Comparison of ENCODE assay signal across 14 cellular contexts in genomic region chr2:239152239-239152915, GRCh38.
DNase-seq lines count a peak whose midpoint lies in the region; ATAC-seq, FAIRE-seq and TF ChIP-seq lines count a peak whose summit lies in the region.
"Had no signal": no experiment of that assay in that cellular context is flagged by ENCODE, and none has a peak within 500 bp of the region (broad histone marks: within the 10 kb centered on the region; RNA-seq: fewer than 3 reads in every experiment).

No MANE protein-coding gene starts in this region.

- TF ChIP-seq EP300 in H1 (IDR thresholded peaks at IDR 0.05; ENCODE audit: borderline replicate concordance in 1 of 2, low read depth in 2 of 2, low read length in 2 of 2) (no peak), suprapubic skin (IDR thresholded peaks at IDR 0.05) (no peak)

- TF ChIP-seq RAD21 in H1 (IDR thresholded peaks at IDR 0.05 in 1 of 2, conservative IDR thresholded peaks at IDR 0.05 in 1 of 2; ENCODE audit: low read depth in 2 of 2, low read length in 2 of 2), result no peak

- H3K18ac ChIP-seq in H1 (ENCODE audit: extremely low read depth, low read length) (no peak overlapping the region), mesenchymal stem cell (ENCODE audit: low read depth in 1 of 2, low read length in 2 of 2) (no peak overlapping the region)

- CTCF ChIA-PET in H1 (lab: Charles Lee; ENCODE audit: partially characterized antibody), result interaction anchor here (4.2 kb wide), 1 partner anchor 9 kb away, joined by 28 read pairs; no protein-coding TSS in a partner anchor

- H3K9ac ChIP-seq in H1 (replicated peaks in 1 of 4; ENCODE audit: extremely low read depth in 1 of 4, low read depth in 3 of 4, low read length in 3 of 4) (no peak overlapping the region), mesenchymal stem cell (ENCODE audit: low read length) (peak overlapping the region; percentile 74)
- H3K9ac ChIP-seq: parathyroid adenoma had no signal

- H3K4me2 ChIP-seq in H1 (ENCODE audit: insufficient read depth in 1 of 2, low read depth in 2 of 2, low read length in 2 of 2) (no peak overlapping the region), mesenchymal stem cell (ENCODE audit: low read length, poor library complexity, severe bottlenecking) (no peak overlapping the region)

- no peaks in the 10 kb centered on the region for H3K79me2 ChIP-seq in H1 (ENCODE audit: control insufficient read depth in 1 of 2, insufficient read depth in 2 of 2, low read length in 2 of 2)
- H3K79me2 ChIP-seq: parathyroid adenoma had no signal

- peaks cover 3 to 4% of the 10 kb centered on the region in 2 donors for H3K9me3 Mint-ChIP-seq in natural killer cell

- no peaks in the 10 kb centered on the region for H3K4me1 ChIP-seq in H1 (replicated peaks in 1 of 4; ENCODE audit: control insufficient read depth in 3 of 4, insufficient read depth in 4 of 4, low read length in 3 of 4)
- H3K4me1 ChIP-seq in mesenchymal stem cell (ENCODE audit: control insufficient read depth, insufficient read depth, low read depth, low read length), result peaks cover 2% of the 10 kb centered on the region
- peaks cover 4% of the 10 kb centered on the region for H3K4me1 ChIP-seq in suprapubic skin
- H3K4me1 ChIP-seq: parathyroid adenoma, SJCRH30 had no signal

- no peak for FAIRE-seq in H1 (lab: Jason Lieb, UNC)

- no peaks in the 10 kb centered on the region for H3K9me3 ChIP-seq in T-helper 17 cell (ENCODE audit: control insufficient read depth, low read length, poor library complexity, severe bottlenecking)
- H3K9me3 ChIP-seq in H1 (ENCODE audit: insufficient read depth in 2 of 2, low read depth in 1 of 2, low read length in 1 of 2), result no peaks in the 10 kb centered on the region
- no peaks in the 10 kb centered on the region for H3K9me3 ChIP-seq in mesenchymal stem cell (ENCODE audit: control insufficient read depth, low read length)
- H3K9me3 ChIP-seq in suprapubic skin, result no peaks in the 10 kb centered on the region
- H3K9me3 ChIP-seq: SJCRH30 had no signal

- H3K27ac ChIP-seq in H1 (ENCODE audit: low read depth, low read length), result no peak overlapping the region
- no peak overlapping the region for H3K27ac ChIP-seq in mesenchymal stem cell (ENCODE audit: low read length, poor library complexity, severe bottlenecking)
- peak overlapping the region; percentile 77 for H3K27ac ChIP-seq in suprapubic skin
- H3K27ac ChIP-seq: parathyroid adenoma, SJCRH30 had no signal

- intact Hi-C loops in natural killer cell (cut with micrococcal nuclease), result loop anchor here (5.0 kb wide), 1 partner anchor 115 kb away; no protein-coding TSS in a partner anchor

- H4K91ac ChIP-seq in H1 (replicated peaks; ENCODE audit: insufficient read length, low read length), result no peak overlapping the region
- H4K91ac ChIP-seq in mesenchymal stem cell (ENCODE audit: low read length), result no peak overlapping the region

- H2BK120ac ChIP-seq in H1 (replicated peaks; ENCODE audit: low read depth, low read length) (no peak overlapping the region), mesenchymal stem cell (ENCODE audit: low read depth, low read length) (no peak overlapping the region)

- no peak overlapping the region for H3K56ac ChIP-seq in H1 (replicated peaks; ENCODE audit: insufficient read length, low read depth, low read length)

- H2AFZ ChIP-seq in H1 (ENCODE audit: low read length), result no peak overlapping the region
- H2AFZ ChIP-seq in mesenchymal stem cell (ENCODE audit: low read depth, low read length), result no peak overlapping the region
- H2AFZ ChIP-seq: parathyroid adenoma had no signal

- POLR2A ChIA-PET in H1 (lab: Charles Lee; ENCODE audit: partially characterized antibody), result interaction anchor here (0.9 kb wide), 1 partner anchor 249 kb away, joined by 3 read pairs; the partner anchor contains the start of gene HDAC4

- no peak overlapping the region for H4K5ac ChIP-seq in H1 (ENCODE audit: insufficient read length, low read depth, low read length)

- H3K27ac Mint-ChIP-seq in T-helper 17 cell (peak overlapping the region; percentile 8), natural killer cell (no peak overlapping the region)

- no peak overlapping the region for H3K14ac ChIP-seq in H1 (ENCODE audit: insufficient read length)
- H3K14ac ChIP-seq in mesenchymal stem cell (ENCODE audit: low read length in 2 of 2), result no peak overlapping the region

- H3K4me3 Mint-ChIP-seq in T-helper 17 cell (no peak overlapping the region), natural killer cell (no peak overlapping the region)

- no peak overlapping the region for H2BK15ac ChIP-seq in H1 (ENCODE audit: low read length)
- H2BK15ac ChIP-seq in mesenchymal stem cell (ENCODE audit: low read depth, poor library complexity, severe bottlenecking), result no peak overlapping the region

- H4K20me1 ChIP-seq in H1 (replicated peaks in 1 of 2; ENCODE audit: control insufficient read depth in 1 of 2, insufficient read depth in 2 of 2, low read length in 2 of 2), result no peaks in the 10 kb centered on the region

- H2BK12ac ChIP-seq in H1 (ENCODE audit: low read depth, low read length), result no peak overlapping the region
- no peak overlapping the region for H2BK12ac ChIP-seq in mesenchymal stem cell (ENCODE audit: low read length in 2 of 2)

- H3K4me3 ChIP-seq in H1 (ENCODE audit: extremely low read depth in 1 of 4, insufficient read depth in 2 of 4, low read depth in 3 of 4, low read length in 4 of 4) (no peak overlapping the region), mesenchymal stem cell (ENCODE audit: insufficient read depth in 1 of 2, low read depth in 1 of 2, low read length in 2 of 2) (no peak overlapping the region), suprapubic skin (no peak overlapping the region)
- H3K4me3 ChIP-seq: SJCRH30 had no signal

- H4K8ac ChIP-seq in H1 (ENCODE audit: extremely low read depth, insufficient read depth, low read length), result peak overlapping the region; percentile 59; the same call in 1 of the 2 replicates
- no peak overlapping the region for H4K8ac ChIP-seq in mesenchymal stem cell (ENCODE audit: low read length)

- H2AK5ac ChIP-seq in H1 (ENCODE audit: low read depth, low read length) (no peak overlapping the region), mesenchymal stem cell (ENCODE audit: low read length, severe bottlenecking) (no peak overlapping the region)

- H3K27me3 Mint-ChIP-seq in T-helper 17 cell (no peaks in the 10 kb centered on the region), natural killer cell (ENCODE audit: low read depth in 2 of 2) (no peaks in the 10 kb centered on the region)

- H3K79me1 ChIP-seq in H1 (ENCODE audit: low read depth, low read length) (no peaks in the 10 kb centered on the region), mesenchymal stem cell (replicated peaks; ENCODE audit: low read length, poor library complexity, severe bottlenecking) (no peaks in the 10 kb centered on the region)

- H2BK5ac ChIP-seq in H1 (ENCODE audit: low read depth, low read length) (no peak overlapping the region), mesenchymal stem cell (ENCODE audit: low read depth, low read length, poor library complexity, severe bottlenecking) (no peak overlapping the region)

- H3K4me1 Mint-ChIP-seq in T-helper 17 cell (no peaks in the 10 kb centered on the region), natural killer cell (peaks cover 30 to 41% of the 10 kb centered on the region in 2 donors)

- no peak overlapping the region for H3K23ac ChIP-seq in H1 (ENCODE audit: insufficient read length)
- H3K23ac ChIP-seq in mesenchymal stem cell (ENCODE audit: low read length in 2 of 2), result no peak overlapping the region

- TF ChIP-seq CTCF in H1 (IDR thresholded peaks at IDR 0.05; ENCODE audit: control extremely low read depth in 1 of 3, insufficient read depth in 1 of 3, low read depth in 1 of 3, low read length in 3 of 3) (no peak), suprapubic skin (IDR thresholded peaks at IDR 0.05) (no peak), natural killer cell (IDR thresholded peaks at IDR 0.05) (no peak)

- H3K4ac ChIP-seq in H1 (replicated peaks; ENCODE audit: insufficient read length, low read depth, low read length), result no peak overlapping the region
- H3K4ac ChIP-seq in mesenchymal stem cell (ENCODE audit: low read depth in 1 of 2, low read length in 2 of 2), result no peak overlapping the region

- H3K27me3 ChIP-seq in H1 (replicated peaks in 1 of 4; ENCODE audit: control insufficient read depth in 3 of 4, extremely low read depth in 1 of 4, insufficient read depth in 3 of 4, low read length in 3 of 4) (no peaks in the 10 kb centered on the region), mesenchymal stem cell (ENCODE audit: control insufficient read depth in 1 of 2, insufficient read depth in 1 of 2, low read length in 2 of 2) (no peaks in the 10 kb centered on the region), suprapubic skin (no peaks in the 10 kb centered on the region)
- H3K27me3 ChIP-seq: SJCRH30 had no signal

- 87% methylated on average over 10 of the region's 10 CpGs; no CpG with 5 or more reads in 1 of the 2 experiments for WGBS in H1 (ENCODE audit: extremely low coverage in 1 of 2, insufficient coverage in 1 of 2, insufficient read length in 1 of 2, insufficient replicate concordance in 2 of 2, low coverage in 1 of 2, low lambda C conversion rate in 2 of 2, missing lambda C conversion rate in 1 of 2), 2 experiments
- WGBS in mesenchymal stem cell, result 97% methylated on average over 10 of the region's 10 CpGs
- WGBS in suprapubic skin, result 91% methylated on average over 10 of the region's 10 CpGs

- ATAC-seq in T-helper 17 cell (no peak), HG02852 (IDR thresholded peaks at IDR 0.05; ENCODE audit: unreplicated experiment) (no peak), natural killer cell (no peak)

- peaks cover 0 to 10% (median 2%) of the 10 kb centered on the region in 4 experiments; a peak in 5 of 8 replicates for H3K36me3 ChIP-seq in H1 (ENCODE audit: control insufficient read depth in 2 of 4, insufficient read depth in 4 of 4, low read length in 3 of 4)
- peaks cover 50 to 67% of the 10 kb centered on the region in 2 experiments for H3K36me3 ChIP-seq in mesenchymal stem cell (ENCODE audit: control insufficient read depth in 1 of 2, insufficient read depth in 2 of 2, low read depth in 1 of 2, low read length in 2 of 2)
- H3K36me3 ChIP-seq in suprapubic skin, result peaks cover 75% of the 10 kb centered on the region
- H3K36me3 ChIP-seq: SJCRH30 had no signal

- DNase-seq in T-helper 17 cell (peak in 1 of 3 donors; percentile 3), H1 (ENCODE audit: low read depth in 1 of 2, low spot score in 2 of 2) (no peak), mesenchymal stem cell (no peak), suprapubic skin (ENCODE audit: low spot score in 2 of 2) (peak; percentile 63 to 71), NCI-H748 (lab: John Stamatoyannopoulos, UW; ENCODE audit: unreplicated experiment) (no peak), natural killer cell (no peak)
- DNase-seq: dermis blood vessel endothelial cell; mesendoderm; NCI-H2081; SJCRH30; stimulated activated CD4-positive, alpha-beta T cell treated with anti-CD3 and anti-CD28 coated beads, Interleukin-2, amount 100 ng/mL, for 24 hours; stimulated activated CD8-positive, alpha-beta memory T cell treated with anti-CD3 and anti-CD28 coated beads, Interleukin-4, amount 100 ng/mL, for 48 hours had no signal

- no peak overlapping the region for H2BK20ac ChIP-seq in H1 (ENCODE audit: low read length)

- H3K36me3 Mint-ChIP-seq in T-helper 17 cell (ENCODE audit: low read depth) (peaks cover 4% of the 10 kb centered on the region), natural killer cell (no peaks in the 10 kb centered on the region)

- TF ChIP-seq POLR2A in H1 (IDR thresholded peaks at IDR 0.05; ENCODE audit: control extremely low read depth in 1 of 2, low read depth in 2 of 2, low read length in 2 of 2) (no peak), suprapubic skin (IDR thresholded peaks at IDR 0.05) (no peak)

- peaks cover 3% of the 10 kb centered on the region; the same call in 1 of the 2 replicates for H3K23me2 ChIP-seq in H1 (ENCODE audit: low read depth, low read length)

Comparison
In these comparisons a context has a peak if more than half of its experiments do, and no peak if none do; other contexts are left out.
1. DNase-seq: peak in suprapubic skin (2 of 2); none in H1 (0 of 2), mesenchymal stem cell (single experiment), NCI-H748 (single experiment) and natural killer cell (single experiment).